Comparison of ENCODE assay signal across 8 cellular contexts in the genomic region with DNA sequence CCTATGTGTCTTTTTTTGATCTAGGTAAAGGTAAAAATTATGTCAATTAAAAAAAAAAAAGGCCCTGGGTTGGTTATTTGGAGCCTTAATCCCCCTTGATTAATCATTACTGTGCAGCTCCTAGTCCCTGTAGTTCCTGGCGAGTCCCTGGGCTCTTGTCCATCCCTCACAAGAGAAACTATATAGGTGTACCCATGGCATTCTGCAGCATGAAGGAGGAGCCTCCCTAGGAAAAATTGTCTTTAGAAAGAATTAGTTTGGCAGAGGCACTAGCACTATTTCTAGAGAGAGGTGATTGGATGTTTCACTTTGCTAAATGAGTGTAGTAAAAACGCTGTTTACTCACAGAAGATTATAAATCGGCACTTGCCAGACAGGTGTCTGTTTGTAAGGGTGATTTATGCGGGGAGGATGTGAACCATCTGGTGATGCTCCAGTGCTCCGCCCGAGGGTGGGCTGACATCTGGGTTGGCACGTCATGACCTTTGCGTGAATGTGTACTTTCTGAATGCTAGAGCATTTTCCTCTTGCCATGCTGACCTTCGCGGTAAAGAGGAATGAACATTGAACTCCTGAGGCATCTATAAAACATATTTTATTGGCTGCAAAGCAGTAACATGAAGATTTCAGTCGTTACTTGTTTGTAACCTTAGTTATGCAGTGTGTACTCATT. TPM values are rescaled to one million over a fixed set of nuclear protein-coding genes. Genes with fewer than 3 reads are reported as not detected.
DNase-seq lines count a peak whose midpoint lies in the region; ATAC-seq and TF ChIP-seq lines count a peak whose summit lies in the region.

No MANE protein-coding gene starts in this region.

- H2AFZ ChIP-seq in smooth muscle cell (ENCODE audit: low read depth) = no peak overlapping the region

- no peaks in the 10 kb centered on the region for H3K4me1 ChIP-seq in smooth muscle cell (ENCODE audit: low read depth)

- no peaks in the 10 kb centered on the region for H3K36me3 ChIP-seq in smooth muscle cell (ENCODE audit: low read depth)
- H3K36me3 ChIP-seq in brain microvascular endothelial cell (replicated peaks) = no peaks in the 10 kb centered on the region

- H3K27ac ChIP-seq in smooth muscle cell (ENCODE audit: low read depth) (no peak overlapping the region), brain microvascular endothelial cell (no peak overlapping the region)

- in situ Hi-C loops in brain microvascular endothelial cell (cut with HindIII; ENCODE audit: low pct_ligation_motif_present, low sequenced_read_pairs) = no loop called here

- no peaks in the 10 kb centered on the region for H3F3A ChIP-seq in smooth muscle cell (ENCODE audit: low read depth)

- H3K9ac ChIP-seq in smooth muscle cell (ENCODE audit: low read depth) = no peak overlapping the region

- H4K20me1 ChIP-seq in smooth muscle cell (ENCODE audit: low read depth) = no peaks in the 10 kb centered on the region

- no peaks in the 10 kb centered on the region for H3K27me3 ChIP-seq in smooth muscle cell (ENCODE audit: low read depth)
- no peaks in the 10 kb centered on the region for H3K27me3 ChIP-seq in brain microvascular endothelial cell (replicated peaks)

- 87% methylated on average over 11 of the region's 11 CpGs for WGBS in smooth muscle cell (ENCODE audit: low lambda C conversion rate)

- peaks cover 29% of the 10 kb centered on the region for H3K79me2 ChIP-seq in smooth muscle cell (ENCODE audit: low read depth)

- H3K27ac Mint-ChIP-seq in activated naive CD8-positive, alpha-beta T cell treated with anti-CD3 and anti-CD28 coated beads for 36 hours = peak overlapping the region; percentile 88

- no peak for TF ChIP-seq CTCF in GM10248 (IDR thresholded peaks at IDR 0.05; ENCODE audit: control extremely low read depth, extremely low read depth, low read depth, missing control alignments)
- TF ChIP-seq CTCF in smooth muscle cell (IDR thresholded peaks at IDR 0.05; ENCODE audit: borderline replicate concordance, insufficient read depth, poor library complexity, severe bottlenecking) = no peak
- TF ChIP-seq CTCF in brain microvascular endothelial cell (IDR thresholded peaks at IDR 0.05; ENCODE audit: low read depth, low read length, missing control alignments) = no peak

- POLR2A ChIA-PET in GM10248 (lab: Yijun Ruan, JAX) = interaction anchor here (1.5 kb wide), 1 partner anchor 11 kb away, joined by 4 read pairs; no protein-coding TSS in a partner anchor

- H3K27me3 Mint-ChIP-seq in activated naive CD8-positive, alpha-beta T cell treated with anti-CD3 and anti-CD28 coated beads for 36 hours = no peaks in the 10 kb centered on the region

- peak; percentile 35 for DNase-seq in GM10248 (ENCODE audit: extremely low spot score)
- DNase-seq in HT-29 (ENCODE audit: low spot score) = peak; percentile 75
- peak; percentile 66 for DNase-seq in activated naive CD8-positive, alpha-beta T cell treated with anti-CD3 and anti-CD28 coated beads for 36 hours
- no peak for DNase-seq in smooth muscle cell (lab: John Stamatoyannopoulos, UW; ENCODE audit: unreplicated experiment)
- DNase-seq in brain microvascular endothelial cell = no peak
- no peak for DNase-seq in HPDE6-E6E7 (ENCODE audit: extremely low spot score)
- no peak for DNase-seq in SW 1271 (lab: John Stamatoyannopoulos, UW)

- no peaks in the 10 kb centered on the region for H3K9me3 ChIP-seq in smooth muscle cell (replicated peaks; ENCODE audit: low read depth)

- no peak overlapping the region for H3K4me2 ChIP-seq in smooth muscle cell

- peaks cover 2% of the 10 kb centered on the region for H3K9me3 Mint-ChIP-seq in activated naive CD8-positive, alpha-beta T cell treated with anti-CD3 and anti-CD28 coated beads for 36 hours

- H3K36me3 Mint-ChIP-seq in activated naive CD8-positive, alpha-beta T cell treated with anti-CD3 and anti-CD28 coated beads for 36 hours = peaks cover 29% of the 10 kb centered on the region

- peaks cover 86% of the 10 kb centered on the region for H3K4me1 Mint-ChIP-seq in activated naive CD8-positive, alpha-beta T cell treated with anti-CD3 and anti-CD28 coated beads for 36 hours

- H3K4me3 ChIP-seq in smooth muscle cell = peak overlapping the region; percentile 12
- no peak overlapping the region for H3K4me3 ChIP-seq in brain microvascular endothelial cell (ENCODE audit: low read depth, low read length)

- peak; percentile 59 for ATAC-seq in GM21381 (IDR thresholded peaks at IDR 0.05; ENCODE audit: unreplicated experiment)

- H3K4me3 Mint-ChIP-seq in activated naive CD8-positive, alpha-beta T cell treated with anti-CD3 and anti-CD28 coated beads for 36 hours = peak overlapping the region; percentile 71

- CTCF ChIA-PET in GM10248 (lab: Yijun Ruan, JAX) = interaction anchor here (1.1 to 4.2 kb wide), 4 partner anchors 10 to 296 kb away, joined by 3 to 23 read pairs (median 7); partner anchors contain the start of gene PLCL2

RNA-seq across cellular contexts. Expression of gene PLCL2, which starts 12.6 kb away (rescaled TPM):
- total RNA-seq in HT-29 (2014; rRNA removed; shearing (Covaris generic)) = 2.5 and 3.0 TPM in 2 replicates
- total RNA-seq in activated naive CD8-positive, alpha-beta T cell treated with anti-CD3 and anti-CD28 coated beads for 36 hours = 10 to 100 TPM; 19.1 to 19.6 TPM
- total RNA-seq in smooth muscle cell = 5.0 and 8.7 TPM in 2 replicates
- polyA plus RNA-seq in smooth muscle cell = 2.1 and 3.2 TPM in 2 replicates

Comparison
In these comparisons a context has a peak if more than half of its experiments do, and no peak if none do; other contexts are left out.
1. DNase-seq: peak in GM10248 (single experiment), HT-29 (single experiment) and activated naive CD8-positive, alpha-beta T cell treated with anti-CD3 and anti-CD28 coated beads for 36 hours (single experiment); none in smooth muscle cell (single experiment), brain microvascular endothelial cell (single experiment), HPDE6-E6E7 (single experiment) and SW 1271 (0 of 2).